1 cellular context compared by ENCODE assay signal in the genomic region with DNA sequence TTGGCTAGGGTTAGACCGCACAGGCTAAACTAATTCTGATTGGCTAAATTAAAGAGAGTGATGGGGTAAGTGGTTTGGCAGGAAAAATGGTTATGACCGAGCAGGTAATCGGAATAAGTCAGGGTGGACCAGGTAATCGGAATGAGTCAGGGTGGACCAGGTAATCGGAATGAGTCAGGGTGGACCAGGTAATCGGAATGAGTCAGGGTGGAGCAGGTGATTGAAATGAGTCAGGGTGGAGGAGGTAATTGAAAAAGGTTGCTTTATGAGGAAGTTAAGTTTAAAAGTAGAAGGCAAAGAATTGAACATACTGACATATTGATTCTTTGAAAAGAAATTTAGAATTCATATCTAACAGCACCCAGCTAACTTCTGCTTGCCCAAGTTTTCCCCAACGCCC.
DNase-seq lines count a peak whose midpoint lies in the region; ATAC-seq lines count a peak whose summit lies in the region.
"Not testable (repeated sequence)": the region's sequence is repeated elsewhere in the genome, so short reads cannot be mapped to it uniquely, and the experiment has no call there.

No MANE protein-coding gene starts in this region.

- H3K27me3 Mint-ChIP-seq in activated CD4-positive, alpha-beta T cell treated with anti-CD3 and anti-CD28 coated beads for 36 hours, result peaks cover 11% of the 10 kb centered on the region

- intact Hi-C loops in activated CD4-positive, alpha-beta T cell treated with anti-CD3 and anti-CD28 coated beads for 36 hours (cut with DNase I, micrococcal nuclease), result not testable (repeated sequence)

- not testable (repeated sequence) for H3K4me3 Mint-ChIP-seq in activated CD4-positive, alpha-beta T cell treated with anti-CD3 and anti-CD28 coated beads for 36 hours

- not testable (repeated sequence) for H3K4me1 Mint-ChIP-seq in activated CD4-positive, alpha-beta T cell treated with anti-CD3 and anti-CD28 coated beads for 36 hours

- not testable (repeated sequence) for ATAC-seq in activated CD4-positive, alpha-beta T cell treated with anti-CD3 and anti-CD28 coated beads for 36 hours

- not testable (repeated sequence) for H3K9me3 Mint-ChIP-seq in activated CD4-positive, alpha-beta T cell treated with anti-CD3 and anti-CD28 coated beads for 36 hours (ENCODE audit: low read depth)

- CTCF ChIA-PET in activated CD4-positive, alpha-beta T cell treated with anti-CD3 and anti-CD28 coated beads for 36 hours (lab: Charles Lee), result not testable (repeated sequence)

- POLR2A ChIA-PET in activated CD4-positive, alpha-beta T cell treated with anti-CD3 and anti-CD28 coated beads for 36 hours (lab: Charles Lee), result not testable (repeated sequence)

- peak; percentile 7 for DNase-seq in activated CD4-positive, alpha-beta T cell treated with anti-CD3 and anti-CD28 coated beads for 36 hours

- not testable (repeated sequence) for H3K27ac Mint-ChIP-seq in activated CD4-positive, alpha-beta T cell treated with anti-CD3 and anti-CD28 coated beads for 36 hours

- not testable (repeated sequence) for H3K36me3 Mint-ChIP-seq in activated CD4-positive, alpha-beta T cell treated with anti-CD3 and anti-CD28 coated beads for 36 hours (ENCODE audit: low read depth)
